19 cellular contexts compared by ENCODE assay signal in the genomic region with DNA sequence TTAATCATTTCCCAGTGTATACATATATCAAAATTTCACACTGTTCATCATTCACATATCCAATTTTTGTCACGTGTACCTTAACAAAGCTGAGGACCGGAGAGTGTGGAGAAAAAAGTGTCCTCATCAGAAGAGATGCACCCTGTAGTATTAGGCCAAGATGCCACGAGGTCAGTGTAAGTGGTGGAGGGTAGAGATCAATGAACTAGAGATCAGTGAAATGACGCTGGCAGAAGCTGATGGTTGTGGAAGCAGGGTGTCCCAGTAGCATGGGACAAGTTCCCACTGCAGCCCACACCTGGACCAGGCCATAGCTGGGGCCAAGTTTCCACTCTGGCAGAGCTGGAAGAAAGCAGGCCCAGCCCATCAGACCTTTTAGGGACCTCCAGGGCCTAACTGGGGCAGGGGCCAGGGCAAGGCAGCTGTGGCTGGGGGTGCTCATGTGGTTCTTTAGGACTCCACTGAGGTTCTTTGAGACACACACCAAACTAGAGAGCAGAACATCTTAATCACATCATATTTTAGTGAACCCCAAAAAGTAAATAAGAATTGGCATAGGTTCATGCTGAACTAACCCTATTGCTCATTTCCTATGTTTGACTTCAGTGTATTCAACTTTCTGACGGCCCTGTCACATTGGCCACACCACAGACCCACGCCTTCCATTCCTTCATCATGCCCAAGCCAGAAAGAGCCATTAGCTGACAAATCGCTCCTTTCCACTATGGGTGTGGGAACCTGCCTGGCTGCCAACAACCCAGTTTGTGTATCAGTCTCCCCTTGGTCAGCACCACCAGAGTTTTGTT. TPM values are rescaled to one million over a fixed set of nuclear protein-coding genes. Genes with fewer than 3 reads are reported as not detected.
DNase-seq lines count a peak whose midpoint lies in the region; ATAC-seq and TF ChIP-seq lines count a peak whose summit lies in the region.
"Had no signal": no experiment of that assay in that cellular context is flagged by ENCODE, and none has a peak within 500 bp of the region (broad histone marks: within the 10 kb centered on the region; RNA-seq: fewer than 3 reads in every experiment).

No MANE protein-coding gene starts in this region.

- peak overlapping the region; percentile 83 for H2BK12ac ChIP-seq in trophoblast cell (ENCODE audit: low read length)

- peak overlapping the region; percentile 36 for H2BK5ac ChIP-seq in trophoblast cell (ENCODE audit: low read depth, low read length, poor library complexity)

- no peak for ATAC-seq in activated T-cell treated with anti-CD3 and anti-CD28 coated beads, Interleukin-2, amount 50 U/mL, for 4 hours
- ATAC-seq: PC-3 had no signal

- POLR2A ChIA-PET in activated CD4-positive, alpha-beta memory T cell treated with anti-CD3 and anti-CD28 coated beads for 36 hours (lab: Charles Lee), result interaction anchor here (1.2 kb wide), 1 partner anchor 21 kb away, joined by 3 read pairs; no protein-coding TSS in a partner anchor

- peak overlapping the region; percentile 51 for H2AK5ac ChIP-seq in trophoblast cell (ENCODE audit: low read length)

- no peaks in the 10 kb centered on the region for H3K9me3 ChIP-seq in trophoblast cell (ENCODE audit: insufficient read depth, low read depth, low read length)

- no peak overlapping the region for H3K27ac ChIP-seq in trophoblast cell (ENCODE audit: low read depth, low read length)

- WGBS in trophoblast cell (ENCODE audit: extremely low coverage, insufficient coverage, insufficient read length), result no CpG with 5 or more reads among the region's 7 CpGs

- H3K9me3 Mint-ChIP-seq in activated T-cell treated with anti-CD3 and anti-CD28 coated beads, Interleukin-2, amount 50 U/mL, for 24 hours, result no peaks in the 10 kb centered on the region
- no peaks in the 10 kb centered on the region for H3K9me3 Mint-ChIP-seq in activated T-cell treated with anti-CD3 and anti-CD28 coated beads, Interleukin-2, amount 50 U/mL, for 4 hours
- no peaks in the 10 kb centered on the region for H3K9me3 Mint-ChIP-seq in activated CD4-positive, alpha-beta memory T cell treated with anti-CD3 and anti-CD28 coated beads for 36 hours
- no peaks in the 10 kb centered on the region for H3K9me3 Mint-ChIP-seq in activated T-helper 2 cell treated with anti-CD3 and anti-CD28 coated beads, Interferon-gamma antibody, Interleukin-2, Interleukin-4, amounts not matched to agents 10 μg/mL and 5 μg/mL and 100 μg/mL, durations not matched to agents 14 hours and 24 hours and 36 hours
- H3K9me3 Mint-ChIP-seq: HFFc6 had no signal

- TF ChIP-seq CTCF in GM12875 (IDR thresholded peaks at IDR 0.05; ENCODE audit: borderline replicate concordance, insufficient read depth, low read depth, low read length), result no peak

- peak overlapping the region; percentile 77 for H4K91ac ChIP-seq in trophoblast cell (ENCODE audit: low read depth, low read length)

- H3K4me3 Mint-ChIP-seq in activated T-cell treated with anti-CD3 and anti-CD28 coated beads, Interleukin-2, amount 50 U/mL, for 24 hours, result peak overlapping the region; percentile 77
- H3K4me3 Mint-ChIP-seq in activated T-cell treated with anti-CD3 and anti-CD28 coated beads, Interleukin-2, amount 50 U/mL, for 4 hours, result no peak overlapping the region
- H3K4me3 Mint-ChIP-seq in activated CD4-positive, alpha-beta memory T cell treated with anti-CD3 and anti-CD28 coated beads for 36 hours, result no peak overlapping the region
- H3K4me3 Mint-ChIP-seq in activated T-helper 2 cell treated with anti-CD3 and anti-CD28 coated beads, Interferon-gamma antibody, Interleukin-2, Interleukin-4, amounts not matched to agents 10 μg/mL and 5 μg/mL and 100 μg/mL, durations not matched to agents 14 hours and 24 hours and 36 hours (ENCODE audit: low read depth), result no peak overlapping the region
- H3K4me3 Mint-ChIP-seq: HFFc6 had no signal

- H4K8ac ChIP-seq in trophoblast cell (ENCODE audit: low read depth, low read length), result peak overlapping the region; percentile 17

- CTCF ChIA-PET in activated CD4-positive, alpha-beta memory T cell treated with anti-CD3 and anti-CD28 coated beads for 36 hours (lab: Charles Lee), result interaction anchor here (0.6 to 4.5 kb wide), 7 partner anchors 11 to 571 kb away, joined by 3 to 30 read pairs (median 3); no protein-coding TSS in a partner anchor

- peaks cover 8% of the 10 kb centered on the region for H3K79me1 ChIP-seq in trophoblast cell (ENCODE audit: low read length)

- peaks cover 7% of the 10 kb centered on the region for H3K36me3 Mint-ChIP-seq in activated T-cell treated with anti-CD3 and anti-CD28 coated beads, Interleukin-2, amount 50 U/mL, for 24 hours (ENCODE audit: low read depth)
- H3K36me3 Mint-ChIP-seq in activated T-cell treated with anti-CD3 and anti-CD28 coated beads, Interleukin-2, amount 50 U/mL, for 4 hours (ENCODE audit: insufficient read depth), result no peaks in the 10 kb centered on the region
- peaks cover 5% of the 10 kb centered on the region for H3K36me3 Mint-ChIP-seq in activated CD4-positive, alpha-beta memory T cell treated with anti-CD3 and anti-CD28 coated beads for 36 hours
- no peaks in the 10 kb centered on the region for H3K36me3 Mint-ChIP-seq in activated T-helper 2 cell treated with anti-CD3 and anti-CD28 coated beads, Interferon-gamma antibody, Interleukin-2, Interleukin-4, amounts not matched to agents 10 μg/mL and 5 μg/mL and 100 μg/mL, durations not matched to agents 14 hours and 24 hours and 36 hours (ENCODE audit: low read depth)

- H3K27me3 ChIP-seq in trophoblast cell (ENCODE audit: insufficient read depth, low read length), result no peaks in the 10 kb centered on the region

- intact Hi-C loops in activated CD4-positive, alpha-beta memory T cell treated with anti-CD3 and anti-CD28 coated beads for 36 hours (cut with micrococcal nuclease), result no loop called here
- intact Hi-C loops in activated T-helper 2 cell treated with anti-CD3 and anti-CD28 coated beads, Interferon-gamma antibody, Interleukin-2, Interleukin-4, amounts not matched to agents 10 μg/mL and 5 μg/mL and 100 μg/mL, durations not matched to agents 14 hours and 24 hours and 36 hours (cut with micrococcal nuclease), result no loop called here

- H3K18ac ChIP-seq in trophoblast cell (ENCODE audit: low read length), result peak overlapping the region; percentile 49

- peak overlapping the region; percentile 32 for H3K4me3 ChIP-seq in GM12875 (ENCODE audit: low read depth, low read length)
- no peak overlapping the region for H3K4me3 ChIP-seq in trophoblast cell (ENCODE audit: low read depth, low read length)

- no peak overlapping the region for H3K4me2 ChIP-seq in trophoblast cell (ENCODE audit: low read length)

- peaks cover 10% of the 10 kb centered on the region for H3K27me3 Mint-ChIP-seq in activated T-cell treated with anti-CD3 and anti-CD28 coated beads, Interleukin-2, amount 50 U/mL, for 24 hours
- peaks cover 8% of the 10 kb centered on the region for H3K27me3 Mint-ChIP-seq in activated T-cell treated with anti-CD3 and anti-CD28 coated beads, Interleukin-2, amount 50 U/mL, for 4 hours (ENCODE audit: low read depth)
- peaks cover 21% of the 10 kb centered on the region for H3K27me3 Mint-ChIP-seq in activated CD4-positive, alpha-beta memory T cell treated with anti-CD3 and anti-CD28 coated beads for 36 hours
- H3K27me3 Mint-ChIP-seq in activated T-helper 2 cell treated with anti-CD3 and anti-CD28 coated beads, Interferon-gamma antibody, Interleukin-2, Interleukin-4, amounts not matched to agents 10 μg/mL and 5 μg/mL and 100 μg/mL, durations not matched to agents 14 hours and 24 hours and 36 hours (ENCODE audit: low read depth), result peaks cover 22% of the 10 kb centered on the region

- no peak overlapping the region for H3K23ac ChIP-seq in trophoblast cell (ENCODE audit: low read length)

- peaks cover 11 to 25% of the 10 kb centered on the region in 2 experiments for H3K4me1 ChIP-seq in trophoblast cell (ENCODE audit: control insufficient read depth in 1 of 2, insufficient read depth in 2 of 2, low read length in 2 of 2)

- peak overlapping the region; percentile 6 for H3K4ac ChIP-seq in trophoblast cell (ENCODE audit: low read depth, low read length)

- no peaks in the 10 kb centered on the region for H3K79me2 ChIP-seq in trophoblast cell (ENCODE audit: control insufficient read depth, insufficient read depth, low read length, poor library complexity)

- no peak overlapping the region for H4K12ac ChIP-seq in trophoblast cell (ENCODE audit: low read depth, low read length)

- peak overlapping the region; percentile 80 for H2BK120ac ChIP-seq in trophoblast cell (ENCODE audit: insufficient read depth, low read length, poor library complexity)

- no peaks in the 10 kb centered on the region for H3K36me3 ChIP-seq in trophoblast cell (ENCODE audit: control insufficient read depth in 1 of 2, insufficient read depth in 2 of 2, low read length in 2 of 2)

- peak overlapping the region; percentile 2 for H3K27ac Mint-ChIP-seq in activated T-cell treated with anti-CD3 and anti-CD28 coated beads, Interleukin-2, amount 50 U/mL, for 24 hours
- H3K27ac Mint-ChIP-seq in activated CD4-positive, alpha-beta memory T cell treated with anti-CD3 and anti-CD28 coated beads for 36 hours, result peak overlapping the region; percentile 42
- H3K27ac Mint-ChIP-seq in activated T-helper 2 cell treated with anti-CD3 and anti-CD28 coated beads, Interferon-gamma antibody, Interleukin-2, Interleukin-4, amounts not matched to agents 10 μg/mL and 5 μg/mL and 100 μg/mL, durations not matched to agents 14 hours and 24 hours and 36 hours, result no peak overlapping the region
- H3K27ac Mint-ChIP-seq: HFFc6 had no signal

- no peak overlapping the region for H3K9ac ChIP-seq in trophoblast cell (ENCODE audit: low read length)

- H3K14ac ChIP-seq in trophoblast cell (ENCODE audit: low read length), result peak overlapping the region; percentile 74

- H2AFZ ChIP-seq in trophoblast cell (ENCODE audit: insufficient read depth, low read length, poor library complexity), result no peak overlapping the region

- DNase-seq in activated T-cell treated with anti-CD3 and anti-CD28 coated beads, Interleukin-2, amount 50 U/mL, for 24 hours, result no peak
- no peak for DNase-seq in activated T-cell treated with anti-CD3 and anti-CD28 coated beads, Interleukin-2, amount 50 U/mL, for 4 hours
- DNase-seq in activated CD4-positive, alpha-beta memory T cell treated with anti-CD3 and anti-CD28 coated beads for 36 hours, result no peak
- DNase-seq in trophoblast cell (no peak), SKM-1 (lab: John Stamatoyannopoulos, UW; ENCODE audit: unreplicated experiment) (no peak), NCI-H1092 treated with DMSO at 0.1 percent for 48 hours (lab: John Stamatoyannopoulos, UW) (no peak)
- no peak for DNase-seq in activated T-helper 2 cell treated with anti-CD3 and anti-CD28 coated beads, Interferon-gamma antibody, Interleukin-2, Interleukin-4, amounts not matched to agents 10 μg/mL and 5 μg/mL and 100 μg/mL, durations not matched to agents 14 hours and 24 hours and 36 hours (ENCODE audit: low spot score)
- DNase-seq: C1 segment of cervical spinal cord, DMS 273 treated with DMSO at 0.1 percent for 48 hours, HFFc6, KBM-7, NCI-H1092, NCI-H1694 treated with DMSO at 0.1 percent for 48 hours, NCI-H446 treated with DMSO at 0.1 percent for 48 hours, NCI-H748 treated with DMSO at 0.1 percent for 48 hours, PC-3 had no signal

- peaks cover 64% of the 10 kb centered on the region for H3K4me1 Mint-ChIP-seq in activated T-cell treated with anti-CD3 and anti-CD28 coated beads, Interleukin-2, amount 50 U/mL, for 24 hours (ENCODE audit: low read depth)
- H3K4me1 Mint-ChIP-seq in activated T-cell treated with anti-CD3 and anti-CD28 coated beads, Interleukin-2, amount 50 U/mL, for 4 hours (ENCODE audit: low read depth), result peaks cover 25% of the 10 kb centered on the region
- H3K4me1 Mint-ChIP-seq in activated CD4-positive, alpha-beta memory T cell treated with anti-CD3 and anti-CD28 coated beads for 36 hours (ENCODE audit: low read depth), result peaks cover 54% of the 10 kb centered on the region
- peaks cover 24% of the 10 kb centered on the region for H3K4me1 Mint-ChIP-seq in activated T-helper 2 cell treated with anti-CD3 and anti-CD28 coated beads, Interferon-gamma antibody, Interleukin-2, Interleukin-4, amounts not matched to agents 10 μg/mL and 5 μg/mL and 100 μg/mL, durations not matched to agents 14 hours and 24 hours and 36 hours (ENCODE audit: low read depth)

RNA-seq across cellular contexts. Expression of a gene that starts 21.6 kb away (rescaled TPM):
- 1 to 10 TPM; 1.2 to 1.6 (median 1.5) TPM for total RNA-seq in activated T-cell treated with anti-CD3 and anti-CD28 coated beads, Interleukin-2, amount 50 U/mL, for 4 hours
- 1 to 10 TPM; 1.5 to 1.6 TPM for total RNA-seq in activated CD4-positive, alpha-beta memory T cell treated with anti-CD3 and anti-CD28 coated beads for 36 hours
- polyA plus RNA-seq in trophoblast cell (2013), result 0.07 and 0.08 TPM in 2 replicates
- 0.57 and 0.78 TPM in 2 replicates for total RNA-seq in activated T-helper 2 cell treated with anti-CD3 and anti-CD28 coated beads, Interferon-gamma antibody, Interleukin-2, Interleukin-4, amounts not matched to agents 10 μg/mL and 5 μg/mL and 100 μg/mL, durations not matched to agents 14 hours and 24 hours and 36 hours
- total RNA-seq: HFFc6, M059J had no signal

RNA-seq across cellular contexts. Expression of a gene that starts 49.3 kb away (rescaled TPM):
- total RNA-seq in activated T-cell treated with anti-CD3 and anti-CD28 coated beads, Interleukin-2, amount 50 U/mL, for 4 hours, result not detected
- under 1 TPM; 0.24 to 0.53 TPM for total RNA-seq in activated CD4-positive, alpha-beta memory T cell treated with anti-CD3 and anti-CD28 coated beads for 36 hours
- 0.31 and 0.37 TPM in 2 replicates for polyA plus RNA-seq in trophoblast cell (2013)
- not detected in 2 replicates for total RNA-seq in activated T-helper 2 cell treated with anti-CD3 and anti-CD28 coated beads, Interferon-gamma antibody, Interleukin-2, Interleukin-4, amounts not matched to agents 10 μg/mL and 5 μg/mL and 100 μg/mL, durations not matched to agents 14 hours and 24 hours and 36 hours
- total RNA-seq: H4, HFFc6, M059J, PC-3 had no signal
